ENCODE assay signal across 29 cellular contexts in the genomic region with DNA sequence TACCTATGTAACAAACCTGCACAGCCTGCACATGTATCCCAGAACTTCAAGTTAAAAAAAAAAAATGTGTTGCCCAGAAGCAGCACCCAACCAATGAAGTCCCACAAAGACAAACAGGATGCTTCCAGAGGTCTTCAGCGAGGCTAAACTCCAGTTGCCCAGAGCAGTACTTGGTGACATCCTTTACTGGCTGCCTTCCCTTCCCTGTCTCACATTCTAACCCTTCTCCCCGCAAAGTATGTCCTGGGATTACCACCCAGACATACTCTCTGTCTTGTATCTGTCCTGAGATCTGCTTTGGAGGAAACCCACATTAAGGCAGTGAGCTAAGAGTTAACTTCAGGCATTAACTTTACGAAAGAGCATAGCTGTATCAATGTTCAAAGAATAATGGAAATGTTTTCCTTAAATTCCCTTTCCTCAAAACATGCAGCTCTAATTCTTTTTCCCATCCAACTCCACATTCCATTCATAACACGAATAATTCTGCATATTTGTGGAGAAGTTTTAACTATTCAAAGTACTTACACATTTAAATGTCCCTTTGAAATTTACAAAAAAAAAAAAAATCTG.
"Had no signal": no experiment of that assay in that cellular context is flagged by ENCODE, and none has a peak within 500 bp of the region (broad histone marks: within the 10 kb centered on the region; RNA-seq: fewer than 3 reads in every experiment).

No MANE protein-coding gene starts in this region.

- H3K27me3 ChIP-seq: body of pancreas, gastrocnemius medialis, neural progenitor cell, right lobe of liver, uterus had no signal

- H3K36me3 ChIP-seq: esophagus squamous epithelium, gastrocnemius medialis, neural progenitor cell, right lobe of liver, thoracic aorta, uterus had no signal

- H3K4me1 ChIP-seq: body of pancreas, esophagus squamous epithelium, gastrocnemius medialis, uterus had no signal

- H3K4me2 ChIP-seq: neural progenitor cell had no signal

- H3K4me3 ChIP-seq: body of pancreas, esophagus squamous epithelium, gastrocnemius medialis, neural progenitor cell, right lobe of liver, skin epidermis, thoracic aorta, uterus had no signal

- DNase-seq: activated CD4-positive, alpha-beta T cell treated with anti-CD3 and anti-CD28 coated beads for 36 hours; activated CD4-positive, CD25-positive, alpha-beta regulatory T cell; activated CD8-positive, alpha-beta memory T cell treated with anti-CD3 and anti-CD28 coated beads, Interleukin-2, amount 10 ng/mL, durations not matched to agents 7 days and 5 days; activated CD8-positive, alpha-beta T cell treated with anti-CD3 and anti-CD28 coated beads, Interleukin-2, amount 10 ng/mL, durations not matched to agents 7 days and 5 days; activated naive CD8-positive, alpha-beta T cell treated with anti-CD3 and anti-CD28 coated beads, Interleukin-2, amount 50 U/mL, for 24 hours; activated T-cell treated with anti-CD3 and anti-CD28 coated beads, Interleukin-2, amount 50 U/mL, for 48 hours; body of pancreas; dermis blood vessel endothelial cell; effector CD4-positive, alpha-beta T cell; esophagus squamous epithelium; gastrocnemius medialis; glutamatergic neuron; left ventricle myocardium superior; mammary epithelial cell; midbrain; natural killer cell; occipital lobe; right lobe of liver; stimulated activated CD4-positive, alpha-beta T cell treated with anti-CD3 and anti-CD28 coated beads, Interleukin-12 subunit alpha, Interleukin-12 subunit beta, amount 100 ng/mL, for 4 hours; stimulated activated CD4-positive, alpha-beta T cell treated with anti-CD3 and anti-CD28 coated beads, Interleukin-4, amount 100 ng/mL, for 1 hour; trophoblast cell; uterus had no signal

- H2AFZ ChIP-seq: neural progenitor cell had no signal

- H3K27ac ChIP-seq: body of pancreas, epithelial cell of prostate, esophagus squamous epithelium, gastrocnemius medialis, neural progenitor cell, right lobe of liver, skin epidermis, thoracic aorta, uterus had no signal

- H3K9ac ChIP-seq: neural progenitor cell had no signal

- H3K9me3 ChIP-seq: body of pancreas, esophagus squamous epithelium, gastrocnemius medialis, right lobe of liver, thoracic aorta, uterus had no signal

- FAIRE-seq: colon, endometrium, islet of Langerhans had no signal

- ATAC-seq: activated CD4-positive, alpha-beta T cell treated with anti-CD3 and anti-CD28 coated beads for 36 hours; activated CD8-positive, alpha-beta memory T cell treated with anti-CD3 and anti-CD28 coated beads, Interleukin-2, amount 10 ng/mL, durations not matched to agents 7 days and 5 days; activated CD8-positive, alpha-beta T cell treated with anti-CD3 and anti-CD28 coated beads, Interleukin-2, amount 10 ng/mL, durations not matched to agents 7 days and 5 days; activated naive CD8-positive, alpha-beta T cell treated with anti-CD3 and anti-CD28 coated beads, Interleukin-2, amount 50 U/mL, for 24 hours; body of pancreas; gastrocnemius medialis; left ventricle myocardium superior; natural killer cell; right lobe of liver had no signal
